ENCODE assay signal across 8 cellular contexts in genomic region chr18:3248670-3249359, GRCh38. TPM values are rescaled to one million over a fixed set of nuclear protein-coding genes. Genes with fewer than 3 reads are reported as not detected.
DNase-seq lines count a peak whose midpoint lies in the region; ATAC-seq, FAIRE-seq and TF ChIP-seq lines count a peak whose summit lies in the region.

No MANE protein-coding gene starts in this region.

- TF ChIP-seq CTCF in Panc1 (IDR thresholded peaks at IDR 0.05), result no peak

- H3K9ac ChIP-seq in mucosa of rectum (ENCODE audit: low read depth in 1 of 2, low read length in 2 of 2), result peak overlapping the region; percentile 99 to 100

- TF ChIP-seq POLR2A in GM12891 (IDR thresholded peaks at IDR 0.05; ENCODE audit: low read depth, low read length), result 0 out of 2 replicates have a peak, but pooled peaks have one; percentile 36

- in situ Hi-C loops in Panc1 (cut with HindIII; ENCODE audit: low pct_unique_long_range_greater_than_20kb, low sequenced_read_pairs), result no loop called here

- intact Hi-C loops in Panc1 (cut with micrococcal nuclease; ENCODE audit: unreplicated experiment), result loop anchor here (5.0 kb wide), 2 partner anchors 97 to 237 kb away; partner anchors contain the start of gene LPIN2

- CTCF ChIA-PET in Panc1 (lab: Charles Lee), result interaction anchor here (0.7 to 0.9 kb wide), 2 partner anchors 96 to 335 kb away, joined by 3 to 4 read pairs; no protein-coding TSS in a partner anchor

- H3K9me3 ChIP-seq in Panc1 (ENCODE audit: control insufficient read depth, insufficient read depth, low read depth, low read length) (no peaks in the 10 kb centered on the region), mucosa of rectum (ENCODE audit: control insufficient read depth in 2 of 2, low read length in 2 of 2) (no peaks in the 10 kb centered on the region)

- H3K4me1 ChIP-seq in Panc1 (ENCODE audit: control insufficient read depth, insufficient read depth, low read length) (peaks cover 41% of the 10 kb centered on the region), mucosa of rectum (ENCODE audit: control insufficient read depth in 2 of 2, insufficient read depth in 2 of 2, low read length in 2 of 2) (peaks cover 16 to 26% of the 10 kb centered on the region in 2 donors)

- peaks cover 33% of the 10 kb centered on the region for H3K36me3 ChIP-seq in Panc1 (ENCODE audit: control insufficient read depth, insufficient read depth, low read length)
- H3K36me3 ChIP-seq in mucosa of rectum (ENCODE audit: control insufficient read depth in 2 of 2, insufficient read depth in 2 of 2, low read length in 2 of 2), result peaks cover 11 to 12% of the 10 kb centered on the region in 2 donors

- no peaks in the 10 kb centered on the region for H3K27me3 ChIP-seq in Panc1 (ENCODE audit: control insufficient read depth, insufficient read depth, low read length)
- no peaks in the 10 kb centered on the region for H3K27me3 ChIP-seq in mucosa of rectum (ENCODE audit: control insufficient read depth in 2 of 2, insufficient read depth in 2 of 2, low read length in 2 of 2)

- POLR2A ChIA-PET in Panc1 (lab: Charles Lee), result interaction anchor here (0.5 to 0.7 kb wide), 5 partner anchors 15 to 443 kb away, joined by 3 to 4 read pairs (median 4); no protein-coding TSS in a partner anchor

- H3K27ac ChIP-seq in Panc1 (ENCODE audit: low read length), result peak overlapping the region; percentile 100
- peak overlapping the region; percentile 98 to 100 for H3K27ac ChIP-seq in mucosa of rectum (ENCODE audit: low read depth in 2 of 2, low read length in 2 of 2)

- peak; percentile 63 for FAIRE-seq in GM12891 (lab: Jason Lieb, UNC)
- peak; percentile 71 for FAIRE-seq in colon (lab: Jason Lieb, UNC)

- peak overlapping the region; percentile 98 to 99 for H3K4me3 ChIP-seq in Panc1 (ENCODE audit: low read depth in 2 of 2, low read length in 2 of 2)
- peak overlapping the region; percentile 93 to 99 for H3K4me3 ChIP-seq in mucosa of rectum (ENCODE audit: low read length in 2 of 2)

- BruUV-seq in Panc1 (replicated peaks; lab: Mats Ljungman, UMichigan), result TSS peak; percentile 88

- peak; percentile 67 for DNase-seq in A172 (ENCODE audit: low spot score)
- DNase-seq in GM12891 (ENCODE audit: insufficient read length, low spot score), result no peak
- DNase-seq in Panc1 (ENCODE audit: low read depth, low spot score), result no peak
- no peak for DNase-seq in activated CD8-positive, alpha-beta memory T cell treated with anti-CD3 and anti-CD28 coated beads, Interleukin-2, amount 50 U/mL, for 4 hours

- ATAC-seq in Panc1 (no peak), GM18861 (IDR thresholded peaks at IDR 0.05; ENCODE audit: unreplicated experiment) (no peak), HG02970 (IDR thresholded peaks at IDR 0.05; ENCODE audit: low FRiP score, unreplicated experiment) (no peak)

TF ChIP-seq in GM12891, 5 proteins besides CTCF, POLR2A, EP300 and RAD21:
- TF ChIP-seq POU2F2 (IDR thresholded peaks at IDR 0.05; ENCODE audit: low read depth, low read length) (no peak), TAF1 (IDR thresholded peaks at IDR 0.05; ENCODE audit: low read depth, low read length) (no peak; the same call in 1 of the 2 replicates), SPI1 (IDR thresholded peaks at IDR 0.05; ENCODE audit: low read depth, low read length) (no peak), PAX5 (IDR thresholded peaks at IDR 0.05; ENCODE audit: insufficient read depth, low read length, severe bottlenecking) (no peak), POLR2AphosphoS5 (IDR thresholded peaks at IDR 0.05; ENCODE audit: low read depth, low read length) (no peak)

RNA-seq across cellular contexts. Expression of gene MYL12A, which starts 1.2 kb away (rescaled TPM):
- total RNA-seq in A172 (2014; rRNA removed; shearing (Covaris generic)), result 1,577 and 1,578 TPM in 2 replicates
- 362 TPM for polyA plus RNA-seq in GM12891 (2012; ENCODE audit: low read depth, missing spikeins)
- 489 TPM for total RNA-seq in Panc1 (2021; ENCODE audit: unreplicated experiment)
- 606 TPM for polyA plus RNA-seq in Panc1 (2012; ENCODE audit: insufficient read length)

RNA-seq across cellular contexts. Expression of gene MYL12B, which starts 13.1 kb away (rescaled TPM):
- 633 and 743 TPM in 2 replicates for total RNA-seq in A172 (2014; rRNA removed; shearing (Covaris generic))
- 246 TPM for polyA plus RNA-seq in GM12891 (2012; ENCODE audit: low read depth, missing spikeins)
- total RNA-seq in Panc1 (2021; ENCODE audit: unreplicated experiment), result 420 TPM
- polyA plus RNA-seq in Panc1 (2012; ENCODE audit: insufficient read length), result 368 TPM

RNA-seq across cellular contexts. Expression of gene MYOM1, which starts 29.0 kb away (rescaled TPM):
- total RNA-seq in A172 (2014; rRNA removed; shearing (Covaris generic)), result not detected in 2 replicates
- 0.86 TPM for polyA plus RNA-seq in GM12891 (2012; ENCODE audit: low read depth, missing spikeins)
- 0.92 TPM for total RNA-seq in Panc1 (2021; ENCODE audit: unreplicated experiment)
- 1.7 TPM for polyA plus RNA-seq in Panc1 (2012; ENCODE audit: insufficient read length)
